ENCODE assay signal across 1 cellular context in the genomic region with DNA sequence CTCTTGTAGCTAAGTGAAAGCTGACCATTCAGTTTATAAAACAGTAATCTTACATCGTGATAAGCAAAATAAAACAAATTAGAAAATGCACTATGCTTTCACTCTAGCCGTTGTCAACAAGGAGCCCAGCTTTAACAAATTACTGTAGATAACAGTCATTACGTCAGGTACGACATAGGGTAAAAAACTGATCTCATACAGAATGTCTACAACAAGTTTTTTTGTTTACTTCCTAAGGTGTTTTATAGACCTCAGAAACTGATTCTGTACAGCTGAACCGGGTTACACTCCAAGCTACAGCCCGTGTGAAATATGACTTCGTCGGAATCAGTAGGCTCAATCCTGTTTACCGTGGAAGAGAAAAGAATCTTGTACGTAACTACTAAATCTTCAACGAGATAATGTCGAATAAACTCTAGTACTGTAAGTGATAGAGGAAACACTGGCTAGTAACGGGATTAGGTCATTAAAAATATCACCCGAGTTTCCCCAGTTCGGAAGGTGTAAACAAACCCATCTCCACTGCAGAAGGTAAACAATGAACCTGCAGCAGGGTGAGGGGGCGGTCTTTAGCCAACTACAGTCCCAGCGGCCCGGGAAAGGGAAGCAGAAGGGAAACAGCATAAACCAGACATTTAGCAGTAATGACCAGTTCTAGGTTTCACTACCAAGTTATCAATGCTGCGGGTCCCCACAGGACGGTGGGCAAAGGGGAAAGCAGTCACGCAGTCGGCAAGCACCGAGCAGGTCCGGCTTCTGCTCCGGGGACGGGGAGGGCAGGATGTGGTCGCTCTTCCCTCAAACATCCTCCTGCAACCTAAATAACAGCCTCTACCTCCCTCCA.
TF ChIP-seq lines count a peak whose summit lies in the region.

No MANE protein-coding gene starts in this region.

TF ChIP-seq in HEK293, 187 proteins besides CTCF, POLR2A, EP300 and RAD21 (continued from another document):
- TF ChIP-seq ZIC2 (tag by site-specific recombination; IDR thresholded peaks at IDR 0.05) (no peak), HOXD13 (CRISPR knock-in tag; IDR thresholded peaks at IDR 0.05; ENCODE audit: borderline replicate concordance) (no peak), ZNF624 (tag by site-specific recombination; IDR thresholded peaks at IDR 0.05) (no peak), ZNF830 (tag by site-specific recombination; IDR thresholded peaks at IDR 0.05; ENCODE audit: low read depth) (no peak), RBAK (tag by site-specific recombination; IDR thresholded peaks at IDR 0.05) (no peak), ZNF292 (tag by site-specific recombination; IDR thresholded peaks at IDR 0.05; ENCODE audit: borderline replicate concordance, low read depth) (no peak), ZNF350 (tag by site-specific recombination; IDR thresholded peaks at IDR 0.05) (no peak), ZXDB (tag by site-specific recombination; IDR thresholded peaks at IDR 0.05) (peak; percentile 30; the same call in 1 of the 2 replicates), OSR2 (tag by site-specific recombination; IDR thresholded peaks at IDR 0.05) (peak; percentile 24; the same call in 1 of the 2 replicates), ZNF664 (tag by site-specific recombination; IDR thresholded peaks at IDR 0.05) (no peak), ZNF2 (tag by site-specific recombination; IDR thresholded peaks at IDR 0.05) (peak; percentile 52), ZNF561 (tag by site-specific recombination; IDR thresholded peaks at IDR 0.05; ENCODE audit: borderline replicate concordance) (peak; percentile 26; the same call in 1 of the 2 replicates), ZBTB11 (tag by site-specific recombination; conservative IDR thresholded peaks at IDR 0.05; ENCODE audit: low read depth) (peak; percentile 36; the same call in 1 of the 2 replicates), SP3 (tag by site-specific recombination; IDR thresholded peaks at IDR 0.05) (peak; percentile 40), ZNF366 (tag by site-specific recombination; conservative IDR thresholded peaks at IDR 0.05) (peak; percentile 83), PRDM1 (tag by site-specific recombination; IDR thresholded peaks at IDR 0.05) (peak; percentile 80), ZNF549 (tag by site-specific recombination; IDR thresholded peaks at IDR 0.05) (no peak), REPIN1 (tag by site-specific recombination; IDR thresholded peaks at IDR 0.05; ENCODE audit: low read depth) (no peak), ZNF600 (tag by site-specific recombination; IDR thresholded peaks at IDR 0.05) (peak; percentile 91), ZNF311 (tag by site-specific recombination; IDR thresholded peaks at IDR 0.05; ENCODE audit: borderline replicate concordance) (no peak), ZNF670 (tag by site-specific recombination; IDR thresholded peaks at IDR 0.05; ENCODE audit: low read depth) (no peak)
- TF ChIP-seq, protein P1, sequence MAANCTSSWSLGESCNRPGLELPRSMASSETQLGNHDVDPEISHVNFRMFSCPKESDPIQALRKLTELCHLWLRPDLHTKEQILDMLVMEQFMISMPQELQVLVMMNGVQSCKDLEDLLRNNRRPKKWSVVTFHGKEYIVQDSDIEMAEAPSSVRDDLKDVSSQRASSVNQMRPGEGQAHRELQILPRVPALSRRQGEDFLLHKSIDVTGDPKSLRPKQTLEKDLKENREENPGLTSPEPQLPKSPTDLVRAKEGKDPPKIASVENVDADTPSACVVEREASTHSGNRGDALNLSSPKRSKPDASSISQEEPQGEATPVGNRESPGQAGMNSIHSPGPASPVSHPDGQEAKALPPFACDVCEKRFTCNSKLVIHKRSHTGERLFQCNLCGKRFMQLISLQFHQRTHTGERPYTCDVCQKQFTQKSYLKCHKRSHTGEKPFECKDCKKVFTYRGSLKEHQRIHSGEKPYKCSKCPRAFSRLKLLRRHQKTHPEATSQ (tag by site-specific recombination; IDR thresholded peaks at IDR 0.05) = 0 out of 2 replicates have a peak, but pooled peaks have one; percentile 42
- TF ChIP-seq, protein P2, sequence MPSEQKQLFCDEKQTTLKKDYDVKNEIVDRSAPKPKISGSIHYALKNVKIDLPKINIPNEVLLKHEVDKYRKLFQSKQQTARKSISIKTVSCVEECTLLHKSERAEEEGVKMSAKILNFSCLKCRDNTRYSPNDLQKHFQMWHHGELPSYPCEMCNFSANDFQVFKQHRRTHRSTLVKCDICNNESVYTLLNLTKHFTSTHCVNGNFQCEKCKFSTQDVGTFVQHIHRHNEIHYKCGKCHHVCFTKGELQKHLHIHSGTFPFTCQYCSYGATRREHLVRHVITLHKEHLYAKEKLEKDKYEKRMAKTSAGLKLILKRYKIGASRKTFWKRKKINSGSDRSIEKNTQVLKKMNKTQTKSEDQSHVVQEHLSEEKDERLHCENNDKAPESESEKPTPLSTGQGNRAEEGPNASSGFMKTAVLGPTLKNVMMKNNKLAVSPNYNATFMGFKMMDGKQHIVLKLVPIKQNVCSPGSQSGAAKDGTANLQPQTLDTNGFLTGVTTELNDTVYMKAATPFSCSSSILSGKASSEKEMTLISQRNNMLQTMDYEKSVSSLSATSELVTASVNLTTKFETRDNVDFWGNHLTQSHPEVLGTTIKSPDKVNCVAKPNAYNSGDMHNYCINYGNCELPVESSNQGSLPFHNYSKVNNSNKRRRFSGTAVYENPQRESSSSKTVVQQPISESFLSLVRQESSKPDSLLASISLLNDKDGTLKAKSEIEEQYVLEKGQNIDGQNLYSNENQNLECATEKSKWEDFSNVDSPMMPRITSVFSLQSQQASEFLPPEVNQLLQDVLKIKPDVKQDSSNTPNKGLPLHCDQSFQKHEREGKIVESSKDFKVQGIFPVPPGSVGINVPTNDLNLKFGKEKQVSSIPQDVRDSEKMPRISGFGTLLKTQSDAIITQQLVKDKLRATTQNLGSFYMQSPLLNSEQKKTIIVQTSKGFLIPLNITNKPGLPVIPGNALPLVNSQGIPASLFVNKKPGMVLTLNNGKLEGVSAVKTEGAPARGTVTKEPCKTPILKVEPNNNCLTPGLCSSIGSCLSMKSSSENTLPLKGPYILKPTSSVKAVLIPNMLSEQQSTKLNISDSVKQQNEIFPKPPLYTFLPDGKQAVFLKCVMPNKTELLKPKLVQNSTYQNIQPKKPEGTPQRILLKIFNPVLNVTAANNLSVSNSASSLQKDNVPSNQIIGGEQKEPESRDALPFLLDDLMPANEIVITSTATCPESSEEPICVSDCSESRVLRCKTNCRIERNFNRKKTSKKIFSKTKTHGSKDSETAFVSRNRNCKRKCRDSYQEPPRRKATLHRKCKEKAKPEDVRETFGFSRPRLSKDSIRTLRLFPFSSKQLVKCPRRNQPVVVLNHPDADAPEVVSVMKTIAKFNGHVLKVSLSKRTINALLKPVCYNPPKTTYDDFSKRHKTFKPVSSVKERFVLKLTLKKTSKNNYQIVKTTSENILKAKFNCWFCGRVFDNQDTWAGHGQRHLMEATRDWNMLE (tag by site-specific recombination; conservative IDR thresholded peaks at IDR 0.05; ENCODE audit: low read depth) = peak; percentile 13; the same call in 1 of the 2 replicates
- TF ChIP-seq, protein P3, sequence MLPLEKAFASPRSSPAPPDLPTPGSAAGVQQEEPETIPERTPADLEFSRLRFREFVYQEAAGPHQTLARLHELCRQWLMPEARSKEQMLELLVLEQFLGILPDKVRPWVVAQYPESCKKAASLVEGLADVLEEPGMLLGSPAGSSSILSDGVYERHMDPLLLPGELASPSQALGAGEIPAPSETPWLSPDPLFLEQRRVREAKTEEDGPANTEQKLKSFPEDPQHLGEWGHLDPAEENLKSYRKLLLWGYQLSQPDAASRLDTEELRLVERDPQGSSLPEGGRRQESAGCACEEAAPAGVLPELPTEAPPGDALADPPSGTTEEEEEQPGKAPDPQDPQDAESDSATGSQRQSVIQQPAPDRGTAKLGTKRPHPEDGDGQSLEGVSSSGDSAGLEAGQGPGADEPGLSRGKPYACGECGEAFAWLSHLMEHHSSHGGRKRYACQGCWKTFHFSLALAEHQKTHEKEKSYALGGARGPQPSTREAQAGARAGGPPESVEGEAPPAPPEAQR (tag by site-specific recombination; IDR thresholded peaks at IDR 0.05) = no peak
